ENCODE assay signal across 25 cellular contexts in the genomic region with DNA sequence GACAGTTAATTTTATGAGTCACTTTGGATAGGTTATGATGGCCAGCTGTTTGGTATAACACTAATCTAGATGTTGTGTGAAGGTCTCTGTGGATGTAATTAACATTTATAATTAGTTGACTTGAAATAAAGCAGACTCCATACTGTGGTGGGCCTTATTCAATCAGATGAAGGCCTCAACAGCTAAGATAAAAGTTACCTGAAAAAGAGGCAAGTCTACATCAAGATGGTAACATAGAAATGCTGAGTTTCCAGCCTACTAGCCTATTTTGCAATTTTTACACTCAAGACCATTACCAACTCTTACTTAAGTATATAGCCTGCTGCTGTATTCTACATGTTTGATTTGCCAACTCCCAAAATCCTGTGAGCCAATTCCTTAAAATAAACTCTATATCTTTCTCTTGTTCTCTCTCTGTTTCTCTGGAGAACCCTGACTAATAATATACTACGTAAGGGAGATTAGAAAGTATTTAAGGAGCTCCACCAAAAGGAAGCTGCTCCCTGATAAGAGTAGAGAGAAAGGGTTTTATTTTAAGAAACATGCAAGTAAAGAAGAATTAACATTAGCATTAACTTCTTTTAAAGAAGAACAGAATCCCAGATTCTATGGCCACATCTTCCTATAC. TPM values are rescaled to one million over a fixed set of nuclear protein-coding genes. Genes with fewer than 3 reads are reported as not detected.
DNase-seq lines count a peak whose midpoint lies in the region; ATAC-seq and TF ChIP-seq lines count a peak whose summit lies in the region.
"Had no signal": no experiment of that assay in that cellular context is flagged by ENCODE, and none has a peak within 500 bp of the region (broad histone marks: within the 10 kb centered on the region; RNA-seq: fewer than 3 reads in every experiment).

No MANE protein-coding gene starts in this region.

- TF ChIP-seq CTCF in HEK293 (tag by site-specific recombination; IDR thresholded peaks at IDR 0.05): no peak
- TF ChIP-seq CTCF in gastrocnemius medialis (IDR thresholded peaks at IDR 0.05 in 4 of 5, conservative IDR thresholded peaks at IDR 0.05 in 1 of 5): no peak

- no peaks in the 10 kb centered on the region for H3K9me3 ChIP-seq in HEK293 (ENCODE audit: control insufficient read depth, insufficient read depth, low read depth, low read length)
- H3K9me3 ChIP-seq in gastrocnemius medialis: no peaks in the 10 kb centered on the region
- H3K9me3 ChIP-seq: breast epithelium had no signal

- POLR2A ChIA-PET in HEK293 (lab: Yijun Ruan, JAX): interaction anchor here (0.5 kb wide), 1 partner anchor 528 kb away, joined by 6 read pairs; no protein-coding TSS in a partner anchor

- intact Hi-C loops in left cardiac atrium (cut with DNase I) (no loop called here), gastrocnemius medialis (cut with DNase I; ENCODE audit: low total_unique reads) (no loop called here)

- TF ChIP-seq POLR2A in gastrocnemius medialis (IDR thresholded peaks at IDR 0.05): no peak

- DNase-seq in amniotic epithelial cell (ENCODE audit: low read depth) (peak; percentile 65), left cardiac atrium (no peak), gastrocnemius medialis (no peak), SIG-M5 (lab: John Stamatoyannopoulos, UW) (no peak), AG08396 (ENCODE audit: low spot score) (no peak), Kasumi-1 (lab: John Stamatoyannopoulos, UW) (no peak)
- DNase-seq: activated CD8-positive, alpha-beta T cell treated with anti-CD3 and anti-CD28 coated beads for 36 hours; activated T-cell treated with anti-CD3 and anti-CD28 coated beads, Interleukin-2, amount 50 U/mL, for 24 hours; CD8-positive, alpha-beta memory T cell; DMS79 treated with DMSO at 0.1 percent for 48 hours; immature natural killer cell; mesendoderm; NCI-H187 treated with DMSO at 0.1 percent for 48 hours; NCI-H446 treated with DMSO at 0.1 percent for 48 hours; nephron progenitor cell; RPMI8226; stimulated activated CD4-positive, alpha-beta T cell treated with anti-CD3 and anti-CD28 coated beads, Interleukin-15, amount 100 ng/mL, for 24 hours; trophoblast cell; WERI-Rb-1 had no signal

- H3K27me3 ChIP-seq in gastrocnemius medialis: no peaks in the 10 kb centered on the region
- H3K27me3 ChIP-seq: breast epithelium had no signal

- peak; percentile 24 to 86 for ATAC-seq in left cardiac atrium
- ATAC-seq in gastrocnemius medialis: no peak
- ATAC-seq in GM19463 (IDR thresholded peaks at IDR 0.05; ENCODE audit: unreplicated experiment): no peak
- ATAC-seq: activated CD8-positive, alpha-beta T cell treated with anti-CD3 and anti-CD28 coated beads for 36 hours; activated naive CD4-positive, alpha-beta T cell treated with anti-CD3 and anti-CD28 coated beads, Interleukin-2, amount 50 U/mL, for 72 hours; esophagus mucosa; stimulated activated memory B cell treated with anti-CD40 and anti-IgM and Interleukin-4, amounts not matched to agents 10 μg/mL and 1 μg/mL and 100 μg/mL, for 72 hours had no signal

- in situ Hi-C loops in gastrocnemius medialis (cut with MboI; ENCODE audit: low sequenced_read_pairs in 4 of 4): no loop called here

- H3K4me3 ChIP-seq in HEK293 (ENCODE audit: low read depth, low read length) (no peak overlapping the region), gastrocnemius medialis (no peak overlapping the region)
- H3K4me3 ChIP-seq: breast epithelium had no signal

- H3K4me1 ChIP-seq in HEK293 (ENCODE audit: control insufficient read depth, insufficient read depth, low read length) (no peaks in the 10 kb centered on the region), gastrocnemius medialis (peaks cover 46 to 65% of the 10 kb centered on the region in 2 donors)
- H3K4me1 ChIP-seq: breast epithelium had no signal

- CTCF ChIA-PET in HEK293 (lab: Yijun Ruan, JAX): no interaction called here

- H3K27ac ChIP-seq in HEK293 (ENCODE audit: extremely low read depth, low read depth, low read length) (no peak overlapping the region), gastrocnemius medialis (peak overlapping the region; percentile 41 to 59 (median 54))
- H3K27ac ChIP-seq: breast epithelium, WERI-Rb-1 had no signal

- no peaks in the 10 kb centered on the region for H3K36me3 ChIP-seq in HEK293 (ENCODE audit: control insufficient read depth in 2 of 2, insufficient read depth in 1 of 2, low read length in 2 of 2)
- H3K36me3 ChIP-seq in gastrocnemius medialis: no peaks in the 10 kb centered on the region
- H3K36me3 ChIP-seq: breast epithelium, WERI-Rb-1 had no signal

TF ChIP-seq in HEK293, 187 proteins besides CTCF, POLR2A, EP300 and RAD21:
- TF ChIP-seq ZNF10 (tag by site-specific recombination; IDR thresholded peaks at IDR 0.05) (peak; percentile 57; the same call in 1 of the 2 replicates), ZNF580 (tag by site-specific recombination; IDR thresholded peaks at IDR 0.05) (no peak)

RNA-seq across cellular contexts. Expression of gene ZNF438, which starts 42.7 kb away (rescaled TPM):
- total RNA-seq in left cardiac atrium (10 to 100 TPM; 11.4 to 11.6 TPM), gastrocnemius medialis (10 to 100 TPM; 14.4 to 37.0 (median 26.5) TPM)

Comparison
In these comparisons a context has a peak if more than half of its experiments do, and no peak if none do; other contexts are left out.
1. ATAC-seq: peak in left cardiac atrium (2 of 2); none in gastrocnemius medialis (0 of 2) and GM19463 (single experiment).